ENCODE assay signal across 8 cellular contexts in genomic region chr1:59150537-59151386, GRCh38.
DNase-seq lines count a peak whose midpoint lies in the region; ATAC-seq and TF ChIP-seq lines count a peak whose summit lies in the region.

No MANE protein-coding gene starts in this region.

- H3K9me3 ChIP-seq in BLaER1 treated with 17β-estradiol and CSF1 and Interleukin-3, amounts not matched to agents 10 nM and 100 nM (replicated peaks in 1 of 11), result no peaks in the 10 kb centered on the region
- no peaks in the 10 kb centered on the region for H3K9me3 ChIP-seq in esophagus muscularis mucosa

- H3K36me3 ChIP-seq in BLaER1 treated with 17β-estradiol and CSF1 and Interleukin-3, amounts not matched to agents 10 nM and 100 nM, result no peaks in the 10 kb centered on the region
- H3K36me3 ChIP-seq in esophagus muscularis mucosa, result no peaks in the 10 kb centered on the region

- H3K4me1 ChIP-seq in BLaER1 treated with 17β-estradiol and CSF1 and Interleukin-3, amounts not matched to agents 10 nM and 100 nM, result peaks cover 24 to 42% (median 34%) of the 10 kb centered on the region in 10 experiments
- H3K4me1 ChIP-seq in esophagus muscularis mucosa, result peaks cover 31 to 42% (median 35%) of the 10 kb centered on the region in 4 donors

- intact Hi-C loops in esophagus muscularis mucosa (cut with DNase I), result loop anchor here (10.0 kb wide), 1 partner anchor 554 kb away; no protein-coding TSS in a partner anchor
- intact Hi-C loops in CD14-positive monocyte (cut with micrococcal nuclease), result no loop called here

- H3K9me3 Mint-ChIP-seq in neural crest cell (no peaks in the 10 kb centered on the region), CD14-positive monocyte (peaks cover 0 to 2% (median 0%) of the 10 kb centered on the region in 7 donors)

- in situ Hi-C loops in SK-MEL-5 (cut with HindIII; ENCODE audit: low pct_unique_long_range_greater_than_20kb, low sequenced_read_pairs), result no loop called here

- H3K27ac ChIP-seq in BLaER1 treated with 17β-estradiol and CSF1 and Interleukin-3, amounts not matched to agents 10 nM and 100 nM, result peak overlapping the region in 7 of 11 experiments; percentile 8 to 47 (median 27); a peak in 8 of 22 replicates
- peak overlapping the region; percentile 70 to 85 (median 76) for H3K27ac ChIP-seq in esophagus muscularis mucosa (replicated peaks in 1 of 4)

- WGBS in esophagus muscularis mucosa, result 17% methylated on average over 4 of the region's 4 CpGs

- no peak for TF ChIP-seq POLR2A in esophagus muscularis mucosa (IDR thresholded peaks at IDR 0.05; ENCODE audit: low read depth)

- DNase-seq in SK-MEL-5 (ENCODE audit: low read depth, low spot score), result peak; percentile 16
- peak; percentile 95 for DNase-seq in esophagus muscularis mucosa (ENCODE audit: extremely low spot score)
- no peak for DNase-seq in neural crest cell (ENCODE audit: low read depth, low spot score)
- DNase-seq in CD14-positive monocyte (ENCODE audit: low spot score), result no peak
- no peak for DNase-seq in D341Med (ENCODE audit: low spot score)

- peaks cover 42% of the 10 kb centered on the region for H3K4me1 Mint-ChIP-seq in neural crest cell
- H3K4me1 Mint-ChIP-seq in CD14-positive monocyte, result peaks cover 26% of the 10 kb centered on the region

- no peaks in the 10 kb centered on the region for H4K20me1 ChIP-seq in BLaER1 treated with 17β-estradiol and CSF1 and Interleukin-3, amounts not matched to agents 10 nM and 100 nM

- TF ChIP-seq EP300 in esophagus muscularis mucosa (IDR thresholded peaks at IDR 0.05), result peak; percentile 72

- no peak overlapping the region for H3K4me3 ChIP-seq in BLaER1 treated with 17β-estradiol and CSF1 and Interleukin-3, amounts not matched to agents 10 nM and 100 nM
- H3K4me3 ChIP-seq in esophagus muscularis mucosa, result peak overlapping the region in 3 of 4 donors; percentile 12 to 31 (median 25)

- H3K4me3 Mint-ChIP-seq in neural crest cell (no peak overlapping the region), CD14-positive monocyte (peak overlapping the region in 1 of 2 donors; percentile 35)

- H3K9ac ChIP-seq in BLaER1 treated with 17β-estradiol and CSF1 and Interleukin-3, amounts not matched to agents 10 nM and 100 nM, result peak overlapping the region in 2 of 11 experiments; percentile 22 to 42; a peak in 3 of 22 replicates

- no peaks in the 10 kb centered on the region for H3K36me3 Mint-ChIP-seq in neural crest cell (ENCODE audit: low read depth)
- H3K36me3 Mint-ChIP-seq in CD14-positive monocyte, result no peaks in the 10 kb centered on the region

- peaks cover 20 to 28% (median 26%) of the 10 kb centered on the region in 11 experiments for H3K27me3 ChIP-seq in BLaER1 treated with 17β-estradiol and CSF1 and Interleukin-3, amounts not matched to agents 10 nM and 100 nM
- no peaks in the 10 kb centered on the region for H3K27me3 ChIP-seq in esophagus muscularis mucosa

- H3K27me3 Mint-ChIP-seq in neural crest cell (ENCODE audit: low read depth) (peaks cover 2% of the 10 kb centered on the region), CD14-positive monocyte (ENCODE audit: low read depth in 3 of 3) (peaks cover 13 to 19% (median 18%) of the 10 kb centered on the region in 3 donors)

- no peak for TF ChIP-seq CTCF in esophagus muscularis mucosa (IDR thresholded peaks at IDR 0.05)
- TF ChIP-seq CTCF in neural crest cell (conservative IDR thresholded peaks at IDR 0.05), result no peak
- TF ChIP-seq CTCF in CD14-positive monocyte (IDR thresholded peaks at IDR 0.05), result no peak

- ATAC-seq in GM19043 (IDR thresholded peaks at IDR 0.05; ENCODE audit: low read depth, unreplicated experiment) (peak; percentile 46), HG03159 (IDR thresholded peaks at IDR 0.05; ENCODE audit: unreplicated experiment) (peak; percentile 58)

- H3K27ac Mint-ChIP-seq in neural crest cell (ENCODE audit: unreplicated experiment) (peak overlapping the region; percentile 81), CD14-positive monocyte (peak overlapping the region in 1 of 7 donors; percentile 3)

- H3K4me2 ChIP-seq in BLaER1 treated with 17β-estradiol and CSF1 and Interleukin-3, amounts not matched to agents 10 nM and 100 nM, result peak overlapping the region; percentile 62 to 84 (median 73)

Comparison
In these comparisons a context has a peak if more than half of its experiments do, and no peak if none do; other contexts are left out.
1. H3K4me3 ChIP-seq: peak in esophagus muscularis mucosa (3 of 4); none in BLaER1 treated with 17β-estradiol and CSF1 and Interleukin-3, amounts not matched to agents 10 nM and 100 nM (0 of 10).
2. DNase-seq: peak in SK-MEL-5 (single experiment) and esophagus muscularis mucosa (single experiment); none in neural crest cell (single experiment), CD14-positive monocyte (single experiment) and D341Med (single experiment).